19 cellular contexts compared by ENCODE assay signal in genomic region chr11:102400603-102401002, GRCh38. TPM values are rescaled to one million over a fixed set of nuclear protein-coding genes. Genes with fewer than 3 reads are reported as not detected.
DNase-seq lines count a peak whose midpoint lies in the region; ATAC-seq and TF ChIP-seq lines count a peak whose summit lies in the region.
"Had no signal": no experiment of that assay in that cellular context is flagged by ENCODE, and none has a peak within 500 bp of the region (broad histone marks: within the 10 kb centered on the region; RNA-seq: fewer than 3 reads in every experiment).

No MANE protein-coding gene starts in this region.

- no peak for ATAC-seq in stimulated activated naive CD8-positive, alpha-beta T cell treated with anti-CD3 and anti-CD28 coated beads, Interleukin-15, amount 100 ng/mL, for 72 hours
- ATAC-seq in Panc1, result no peak
- ATAC-seq: HCT116 had no signal

- CTCF ChIA-PET in Panc1 (lab: Charles Lee), result no interaction called here

- in situ Hi-C loops in Panc1 (cut with HindIII; ENCODE audit: low pct_unique_long_range_greater_than_20kb, low sequenced_read_pairs), result no loop called here

- peaks cover 45% of the 10 kb centered on the region for H3K36me3 ChIP-seq in Panc1 (ENCODE audit: control insufficient read depth, insufficient read depth, low read length)
- peaks cover 23% of the 10 kb centered on the region for H3K36me3 ChIP-seq in neural progenitor cell

- no TSS peak for BruUV-seq in Panc1 (replicated peaks; lab: Mats Ljungman, UMichigan)

- DNase-seq in stimulated activated naive CD8-positive, alpha-beta T cell treated with anti-CD3 and anti-CD28 coated beads, Interleukin-15, amount 100 ng/mL, for 72 hours, result no peak
- no peak for DNase-seq in Panc1 (ENCODE audit: low read depth, low spot score)
- DNase-seq in endothelial cell (ENCODE audit: low spot score), result no peak
- DNase-seq in stimulated activated CD4-positive, alpha-beta T cell treated with anti-CD3 and anti-CD28 coated beads, Interleukin-2, amount 100 ng/mL, for 24 hours, result no peak
- no peak for DNase-seq in neural progenitor cell (ENCODE audit: low spot score)
- DNase-seq in UCSD-AML1 (lab: John Stamatoyannopoulos, UW; ENCODE audit: unreplicated experiment), result no peak
- DNase-seq: CD4-positive, CD25-positive, alpha-beta regulatory T cell; GDM1; Karpas-422; MV-4-11; NCI-H1105 treated with DMSO at 0.1 percent for 48 hours; NCI-H2029 treated with DMSO at 0.1 percent for 48 hours; NCI-H226; NCI-H510A treated with DMSO at 0.1 percent for 48 hours; NCI-H82; Peyer's patch had no signal

- H3K4me3 Mint-ChIP-seq in stimulated activated naive CD8-positive, alpha-beta T cell treated with anti-CD3 and anti-CD28 coated beads, Interleukin-15, Interleukin-2, amounts not matched to agents 100 ng/mL and 50 ng/mL, for 24 hours, result no peak overlapping the region
- no peak overlapping the region for H3K4me3 Mint-ChIP-seq in stimulated activated naive CD8-positive, alpha-beta T cell treated with anti-CD3 and anti-CD28 coated beads, Interleukin-15, amount 100 ng/mL, for 72 hours
- H3K4me3 Mint-ChIP-seq in endothelial cell (ENCODE audit: unreplicated experiment), result no peak overlapping the region
- no peak overlapping the region for H3K4me3 Mint-ChIP-seq in neural progenitor cell
- H3K4me3 Mint-ChIP-seq: CD4-positive, CD25-positive, alpha-beta regulatory T cell had no signal

- intact Hi-C loops in Panc1 (cut with micrococcal nuclease; ENCODE audit: unreplicated experiment), result loop anchor here (5.0 kb wide), 1 partner anchor 97 kb away; no protein-coding TSS in a partner anchor

- peak overlapping the region; percentile 48 for H3K27ac Mint-ChIP-seq in stimulated activated naive CD8-positive, alpha-beta T cell treated with anti-CD3 and anti-CD28 coated beads, Interleukin-15, Interleukin-2, amounts not matched to agents 100 ng/mL and 50 ng/mL, for 24 hours
- no peak overlapping the region for H3K27ac Mint-ChIP-seq in stimulated activated naive CD8-positive, alpha-beta T cell treated with anti-CD3 and anti-CD28 coated beads, Interleukin-15, amount 100 ng/mL, for 72 hours
- H3K27ac Mint-ChIP-seq in endothelial cell (ENCODE audit: unreplicated experiment) (peak overlapping the region; percentile 48), neural progenitor cell (no peak overlapping the region)

- H3K27me3 Mint-ChIP-seq in stimulated activated naive CD8-positive, alpha-beta T cell treated with anti-CD3 and anti-CD28 coated beads, Interleukin-15, Interleukin-2, amounts not matched to agents 100 ng/mL and 50 ng/mL, for 24 hours, result no peaks in the 10 kb centered on the region
- no peaks in the 10 kb centered on the region for H3K27me3 Mint-ChIP-seq in stimulated activated naive CD8-positive, alpha-beta T cell treated with anti-CD3 and anti-CD28 coated beads, Interleukin-15, amount 100 ng/mL, for 72 hours
- H3K27me3 Mint-ChIP-seq in endothelial cell (ENCODE audit: unreplicated experiment) (peaks cover 1% of the 10 kb centered on the region), neural progenitor cell (ENCODE audit: insufficient read depth, low read depth) (no peaks in the 10 kb centered on the region)
- H3K27me3 Mint-ChIP-seq: CD4-positive, CD25-positive, alpha-beta regulatory T cell had no signal

- TF ChIP-seq CTCF in Panc1 (IDR thresholded peaks at IDR 0.05) (no peak), endothelial cell (IDR thresholded peaks at IDR 0.05; ENCODE audit: unreplicated experiment) (no peak), neural progenitor cell (IDR thresholded peaks at IDR 0.05) (no peak)

- no peaks in the 10 kb centered on the region for H4K20me1 ChIP-seq in neural progenitor cell (ENCODE audit: low read depth)

- H3K27ac ChIP-seq in Panc1 (ENCODE audit: low read length) (peak overlapping the region; percentile 26; the same call in 1 of the 2 replicates), neural progenitor cell (no peak overlapping the region)
- H3K27ac ChIP-seq: Peyer's patch, SJSA1 had no signal

- H3K4me3 ChIP-seq in Panc1 (ENCODE audit: low read depth in 2 of 2, low read length in 2 of 2) (no peak overlapping the region), neural progenitor cell (no peak overlapping the region)
- H3K4me3 ChIP-seq: Peyer's patch, SJSA1 had no signal

- H3K9ac ChIP-seq in neural progenitor cell, result no peak overlapping the region

- H2AFZ ChIP-seq in neural progenitor cell (replicated peaks), result no peak overlapping the region

- POLR2A ChIA-PET in Panc1 (lab: Charles Lee), result no interaction called here

- no peak overlapping the region for H3K4me2 ChIP-seq in neural progenitor cell

- H3K79me2 ChIP-seq in neural progenitor cell (ENCODE audit: low read depth), result no peaks in the 10 kb centered on the region

- peaks cover 67% of the 10 kb centered on the region for H3K36me3 Mint-ChIP-seq in stimulated activated naive CD8-positive, alpha-beta T cell treated with anti-CD3 and anti-CD28 coated beads, Interleukin-15, Interleukin-2, amounts not matched to agents 100 ng/mL and 50 ng/mL, for 24 hours (ENCODE audit: low read depth)
- H3K36me3 Mint-ChIP-seq in endothelial cell (ENCODE audit: low read depth, unreplicated experiment), result peaks cover 4% of the 10 kb centered on the region
- H3K36me3 Mint-ChIP-seq in neural progenitor cell, result peaks cover 30% of the 10 kb centered on the region

- H3K9me3 ChIP-seq in Panc1 (ENCODE audit: control insufficient read depth, insufficient read depth, low read depth, low read length) (no peaks in the 10 kb centered on the region), neural progenitor cell (ENCODE audit: low read depth) (no peaks in the 10 kb centered on the region)
- H3K9me3 ChIP-seq: Peyer's patch, SJSA1 had no signal

- no peaks in the 10 kb centered on the region for H3K27me3 ChIP-seq in Panc1 (ENCODE audit: control insufficient read depth, insufficient read depth, low read length)
- H3K27me3 ChIP-seq in neural progenitor cell, result no peaks in the 10 kb centered on the region
- H3K27me3 ChIP-seq: Peyer's patch, SJSA1 had no signal

- H3K4me1 Mint-ChIP-seq in stimulated activated naive CD8-positive, alpha-beta T cell treated with anti-CD3 and anti-CD28 coated beads, Interleukin-15, Interleukin-2, amounts not matched to agents 100 ng/mL and 50 ng/mL, for 24 hours (ENCODE audit: low read depth), result peaks cover 66% of the 10 kb centered on the region
- H3K4me1 Mint-ChIP-seq in stimulated activated naive CD8-positive, alpha-beta T cell treated with anti-CD3 and anti-CD28 coated beads, Interleukin-15, amount 100 ng/mL, for 72 hours, result peaks cover 88% of the 10 kb centered on the region
- H3K4me1 Mint-ChIP-seq in endothelial cell (ENCODE audit: unreplicated experiment), result peaks cover 7% of the 10 kb centered on the region
- peaks cover 3% of the 10 kb centered on the region for H3K4me1 Mint-ChIP-seq in neural progenitor cell

- H3K4me1 ChIP-seq in Panc1 (ENCODE audit: control insufficient read depth, insufficient read depth, low read length) (peaks cover 29% of the 10 kb centered on the region), neural progenitor cell (no peaks in the 10 kb centered on the region)
- H3K4me1 ChIP-seq: Peyer's patch had no signal

- no peaks in the 10 kb centered on the region for H3K9me3 Mint-ChIP-seq in stimulated activated naive CD8-positive, alpha-beta T cell treated with anti-CD3 and anti-CD28 coated beads, Interleukin-15, Interleukin-2, amounts not matched to agents 100 ng/mL and 50 ng/mL, for 24 hours
- H3K9me3 Mint-ChIP-seq in stimulated activated naive CD8-positive, alpha-beta T cell treated with anti-CD3 and anti-CD28 coated beads, Interleukin-15, amount 100 ng/mL, for 72 hours, result no peaks in the 10 kb centered on the region
- H3K9me3 Mint-ChIP-seq in endothelial cell (ENCODE audit: unreplicated experiment) (no peaks in the 10 kb centered on the region), neural progenitor cell (no peaks in the 10 kb centered on the region)
- H3K9me3 Mint-ChIP-seq: CD4-positive, CD25-positive, alpha-beta regulatory T cell had no signal

- H3F3A ChIP-seq in neural progenitor cell (ENCODE audit: low read depth), result peaks cover 3% of the 10 kb centered on the region

RNA-seq across cellular contexts. Expression of gene TMEM123, which starts 52.0 kb away (rescaled TPM):
- 383 TPM for total RNA-seq in Panc1 (2021; ENCODE audit: unreplicated experiment)
- 252 TPM for polyA plus RNA-seq in Panc1 (2012; ENCODE audit: insufficient read length)
- total RNA-seq in endothelial cell (ENCODE audit: unreplicated experiment), result 142 TPM
- total RNA-seq in neural progenitor cell (ENCODE audit: low replicate concordance), result 127 and 230 TPM in 2 replicates

RNA-seq across cellular contexts. Expression of gene BIRC2, which starts 53.6 kb away (rescaled TPM):
- 76.8 TPM for total RNA-seq in Panc1 (2021; ENCODE audit: unreplicated experiment)
- polyA plus RNA-seq in Panc1 (2012; ENCODE audit: insufficient read length), result 29.4 TPM
- 53.1 TPM for total RNA-seq in endothelial cell (ENCODE audit: unreplicated experiment)
- total RNA-seq in neural progenitor cell (ENCODE audit: low replicate concordance), result 52.5 and 78.1 TPM in 2 replicates

Comparison
In these comparisons a context has a peak if more than half of its experiments do, and no peak if none do; other contexts are left out.
1. H3K27ac Mint-ChIP-seq: peak in stimulated activated naive CD8-positive, alpha-beta T cell treated with anti-CD3 and anti-CD28 coated beads, Interleukin-15, Interleukin-2, amounts not matched to agents 100 ng/mL and 50 ng/mL, for 24 hours (single experiment) and endothelial cell (single experiment); none in stimulated activated naive CD8-positive, alpha-beta T cell treated with anti-CD3 and anti-CD28 coated beads, Interleukin-15, amount 100 ng/mL, for 72 hours (0 of 2) and neural progenitor cell (single experiment).